ENCODE assay signal across 1 cellular context in the genomic region with DNA sequence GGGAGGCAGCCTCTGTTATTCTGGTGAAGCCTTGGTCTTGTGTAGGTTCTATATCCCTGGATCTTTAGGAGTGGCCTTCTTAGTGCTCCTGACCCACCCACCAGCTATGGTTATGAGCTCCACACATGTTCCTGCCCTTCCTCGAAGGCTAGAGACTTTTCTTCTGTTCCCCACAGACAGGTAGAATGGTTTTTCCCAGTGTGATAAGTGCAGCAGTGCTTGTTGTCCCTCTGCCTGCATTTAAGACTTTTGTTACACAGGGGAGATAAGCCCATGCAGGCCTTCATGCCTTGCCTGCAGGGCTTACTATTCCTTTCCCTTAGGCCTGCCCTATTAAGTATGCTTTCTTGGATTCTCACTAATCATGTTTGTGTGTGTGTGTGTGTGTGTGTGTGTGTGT.
TF ChIP-seq lines count a peak whose summit lies in the region.

No MANE protein-coding gene starts in this region.

TF ChIP-seq in HEK293, 187 proteins besides CTCF, POLR2A, EP300 and RAD21:
- TF ChIP-seq ZBTB48 (tag by site-specific recombination; IDR thresholded peaks at IDR 0.05) (no peak), WT1 (tag by site-specific recombination; IDR thresholded peaks at IDR 0.05) (no peak), ZNF548 (tag by site-specific recombination; IDR thresholded peaks at IDR 0.05) (no peak), ZNF530 (tag by site-specific recombination; IDR thresholded peaks at IDR 0.05; ENCODE audit: low read depth) (no peak)
- TF ChIP-seq, protein P1, sequence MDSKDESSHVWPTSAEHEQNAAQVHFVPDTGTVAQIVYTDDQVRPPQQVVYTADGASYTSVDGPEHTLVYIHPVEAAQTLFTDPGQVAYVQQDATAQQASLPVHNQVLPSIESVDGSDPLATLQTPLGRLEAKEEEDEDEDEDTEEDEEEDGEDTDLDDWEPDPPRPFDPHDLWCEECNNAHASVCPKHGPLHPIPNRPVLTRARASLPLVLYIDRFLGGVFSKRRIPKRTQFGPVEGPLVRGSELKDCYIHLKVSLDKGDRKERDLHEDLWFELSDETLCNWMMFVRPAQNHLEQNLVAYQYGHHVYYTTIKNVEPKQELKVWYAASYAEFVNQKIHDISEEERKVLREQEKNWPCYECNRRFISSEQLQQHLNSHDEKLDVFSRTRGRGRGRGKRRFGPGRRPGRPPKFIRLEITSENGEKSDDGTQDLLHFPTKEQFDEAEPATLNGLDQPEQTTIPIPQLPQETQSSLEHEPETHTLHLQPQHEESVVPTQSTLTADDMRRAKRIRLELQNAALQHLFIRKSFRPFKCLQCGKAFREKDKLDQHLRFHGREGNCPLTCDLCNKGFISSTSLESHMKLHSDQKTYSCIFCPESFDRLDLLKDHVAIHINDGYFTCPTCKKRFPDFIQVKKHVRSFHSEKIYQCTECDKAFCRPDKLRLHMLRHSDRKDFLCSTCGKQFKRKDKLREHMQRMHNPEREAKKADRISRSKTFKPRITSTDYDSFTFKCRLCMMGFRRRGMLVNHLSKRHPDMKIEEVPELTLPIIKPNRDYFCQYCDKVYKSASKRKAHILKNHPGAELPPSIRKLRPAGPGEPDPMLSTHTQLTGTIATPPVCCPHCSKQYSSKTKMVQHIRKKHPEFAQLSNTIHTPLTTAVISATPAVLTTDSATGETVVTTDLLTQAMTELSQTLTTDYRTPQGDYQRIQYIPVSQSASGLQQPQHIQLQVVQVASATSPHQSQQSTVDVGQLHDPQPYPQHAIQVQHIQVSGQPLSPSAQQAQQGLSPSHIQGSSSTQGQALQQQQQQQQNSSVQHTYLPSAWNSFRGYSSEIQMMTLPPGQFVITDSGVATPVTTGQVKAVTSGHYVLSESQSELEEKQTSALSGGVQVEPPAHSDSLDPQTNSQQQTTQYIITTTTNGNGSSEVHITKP (tag by site-specific recombination; IDR thresholded peaks at IDR 0.05), result peak; percentile 92
- TF ChIP-seq, protein P2, sequence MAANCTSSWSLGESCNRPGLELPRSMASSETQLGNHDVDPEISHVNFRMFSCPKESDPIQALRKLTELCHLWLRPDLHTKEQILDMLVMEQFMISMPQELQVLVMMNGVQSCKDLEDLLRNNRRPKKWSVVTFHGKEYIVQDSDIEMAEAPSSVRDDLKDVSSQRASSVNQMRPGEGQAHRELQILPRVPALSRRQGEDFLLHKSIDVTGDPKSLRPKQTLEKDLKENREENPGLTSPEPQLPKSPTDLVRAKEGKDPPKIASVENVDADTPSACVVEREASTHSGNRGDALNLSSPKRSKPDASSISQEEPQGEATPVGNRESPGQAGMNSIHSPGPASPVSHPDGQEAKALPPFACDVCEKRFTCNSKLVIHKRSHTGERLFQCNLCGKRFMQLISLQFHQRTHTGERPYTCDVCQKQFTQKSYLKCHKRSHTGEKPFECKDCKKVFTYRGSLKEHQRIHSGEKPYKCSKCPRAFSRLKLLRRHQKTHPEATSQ (tag by site-specific recombination; IDR thresholded peaks at IDR 0.05), result no peak
- TF ChIP-seq, protein P3, sequence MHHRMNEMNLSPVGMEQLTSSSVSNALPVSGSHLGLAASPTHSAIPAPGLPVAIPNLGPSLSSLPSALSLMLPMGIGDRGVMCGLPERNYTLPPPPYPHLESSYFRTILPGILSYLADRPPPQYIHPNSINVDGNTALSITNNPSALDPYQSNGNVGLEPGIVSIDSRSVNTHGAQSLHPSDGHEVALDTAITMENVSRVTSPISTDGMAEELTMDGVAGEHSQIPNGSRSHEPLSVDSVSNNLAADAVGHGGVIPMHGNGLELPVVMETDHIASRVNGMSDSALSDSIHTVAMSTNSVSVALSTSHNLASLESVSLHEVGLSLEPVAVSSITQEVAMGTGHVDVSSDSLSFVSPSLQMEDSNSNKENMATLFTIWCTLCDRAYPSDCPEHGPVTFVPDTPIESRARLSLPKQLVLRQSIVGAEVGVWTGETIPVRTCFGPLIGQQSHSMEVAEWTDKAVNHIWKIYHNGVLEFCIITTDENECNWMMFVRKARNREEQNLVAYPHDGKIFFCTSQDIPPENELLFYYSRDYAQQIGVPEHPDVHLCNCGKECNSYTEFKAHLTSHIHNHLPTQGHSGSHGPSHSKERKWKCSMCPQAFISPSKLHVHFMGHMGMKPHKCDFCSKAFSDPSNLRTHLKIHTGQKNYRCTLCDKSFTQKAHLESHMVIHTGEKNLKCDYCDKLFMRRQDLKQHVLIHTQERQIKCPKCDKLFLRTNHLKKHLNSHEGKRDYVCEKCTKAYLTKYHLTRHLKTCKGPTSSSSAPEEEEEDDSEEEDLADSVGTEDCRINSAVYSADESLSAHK (tag by site-specific recombination; IDR thresholded peaks at IDR 0.05), result no peak
